ENCODE assay signal across 8 cellular contexts in the genomic region with DNA sequence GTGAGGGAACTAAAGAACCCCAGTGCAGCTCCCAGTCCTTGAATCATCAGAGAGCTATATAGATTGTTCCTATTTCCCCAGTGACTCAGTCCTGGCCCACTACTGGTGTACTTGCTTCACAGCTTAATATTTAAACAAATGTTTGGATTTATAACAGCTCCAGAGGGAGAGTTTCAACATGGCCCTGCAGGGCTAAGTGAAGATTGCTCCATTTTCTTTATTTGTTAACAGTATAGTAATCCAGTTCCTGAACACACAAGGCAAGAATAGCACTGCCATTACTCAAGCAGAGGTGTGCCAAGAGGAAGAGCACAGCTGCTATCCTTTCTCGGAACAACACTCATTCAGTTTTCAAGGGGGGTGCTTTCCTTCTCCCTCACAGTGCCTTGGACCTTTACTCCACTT. TPM values are rescaled to one million over a fixed set of nuclear protein-coding genes. Genes with fewer than 3 reads are reported as not detected.
DNase-seq lines count a peak whose midpoint lies in the region; ATAC-seq and FAIRE-seq lines count a peak whose summit lies in the region.

No MANE protein-coding gene starts in this region.

- FAIRE-seq in colon (lab: Jason Lieb, UNC) = peak; percentile 36

- no peak for ATAC-seq in HG03571 (IDR thresholded peaks at IDR 0.05; ENCODE audit: unreplicated experiment)

- peak; percentile 68 for DNase-seq in AG08396 (ENCODE audit: low spot score)
- peak; percentile 71 for DNase-seq in M059J (ENCODE audit: low read depth)
- DNase-seq in mucosa of gallbladder (ENCODE audit: low spot score) = peak; percentile 32
- no peak for DNase-seq in COLO668 (lab: John Stamatoyannopoulos, UW; ENCODE audit: unreplicated experiment)
- DNase-seq in HUDEP-2 (lab: John Stamatoyannopoulos, UW; ENCODE audit: unreplicated experiment in 76 of 76) = no peak
- DNase-seq in stimulated activated CD4-positive, alpha-beta T cell treated with anti-CD3 and anti-CD28 coated beads, Interleukin-4, amount 100 ng/mL, for 1 hour = no peak

RNA-seq across cellular contexts. Expression of a gene that starts 6.5 kb away (rescaled TPM):
- total RNA-seq in M059J (2014; rRNA removed; shearing (Covaris generic)) = 30.8 and 47.0 TPM in 2 replicates
- 29.4 TPM for total RNA-seq in mucosa of gallbladder

RNA-seq across cellular contexts. Expression of a gene that starts 54.2 kb away (rescaled TPM):
- 30.7 and 48.3 TPM in 2 replicates for total RNA-seq in M059J (2014; rRNA removed; shearing (Covaris generic))
- 30.9 TPM for total RNA-seq in mucosa of gallbladder

Comparison
In these comparisons a context has a peak if more than half of its experiments do, and no peak if none do; other contexts are left out.
1. DNase-seq: peak in AG08396 (single experiment), M059J (single experiment) and mucosa of gallbladder (single experiment); none in COLO668 (single experiment), HUDEP-2 (0 of 76) and stimulated activated CD4-positive, alpha-beta T cell treated with anti-CD3 and anti-CD28 coated beads, Interleukin-4, amount 100 ng/mL, for 1 hour (single experiment).